In the genomic region with DNA sequence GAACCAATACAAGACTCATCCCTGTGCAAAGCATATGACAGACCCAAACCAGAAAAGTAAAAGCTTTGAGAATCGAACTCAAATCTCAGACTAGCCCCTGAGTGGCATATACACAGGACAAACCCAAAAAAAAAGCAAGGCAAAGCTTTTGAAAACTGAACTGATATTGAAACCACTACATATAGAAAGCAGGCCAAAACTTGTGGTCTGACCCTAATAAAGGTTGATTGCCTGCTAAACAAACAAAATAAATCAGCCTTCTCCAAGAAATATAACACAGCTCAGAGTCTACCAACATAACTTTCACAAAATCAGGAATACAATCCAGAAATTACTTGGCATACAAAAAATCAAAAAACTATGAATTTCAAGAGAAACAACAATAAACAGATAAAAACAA, we compare ENCODE assay signal across 14 cellular contexts. TPM values are rescaled to one million over a fixed set of nuclear protein-coding genes. Genes with fewer than 3 reads are reported as not detected.
DNase-seq lines count a peak whose midpoint lies in the region; ATAC-seq, FAIRE-seq and TF ChIP-seq lines count a peak whose summit lies in the region.
"Had no signal": no experiment of that assay in that cellular context is flagged by ENCODE, and none has a peak within 500 bp of the region (broad histone marks: within the 10 kb centered on the region; RNA-seq: fewer than 3 reads in every experiment).

No MANE protein-coding gene starts in this region.

- H3K4me1 Mint-ChIP-seq in T-helper 17 cell = peaks cover 50% of the 10 kb centered on the region

- peak overlapping the region; percentile 37 for H3K27ac Mint-ChIP-seq in T-helper 17 cell

- TF ChIP-seq CTCF in vagina (IDR thresholded peaks at IDR 0.05) = no peak

- H3K9me3 ChIP-seq in T-helper 17 cell (ENCODE audit: control insufficient read depth, low read length, poor library complexity, severe bottlenecking) = no peaks in the 10 kb centered on the region
- H3K9me3 ChIP-seq in vagina = no peaks in the 10 kb centered on the region
- H3K9me3 ChIP-seq: heart left ventricle had no signal

- no peak overlapping the region for H3K27ac ChIP-seq in vagina
- H3K27ac ChIP-seq: heart left ventricle had no signal

- H3K27me3 Mint-ChIP-seq in T-helper 17 cell = no peaks in the 10 kb centered on the region

- peak; percentile 58 for FAIRE-seq in GM12891 (lab: Jason Lieb, UNC)

- intact Hi-C loops in vagina (cut with DNase I) = no loop called here

- peaks cover 6% of the 10 kb centered on the region for H3K36me3 Mint-ChIP-seq in T-helper 17 cell (ENCODE audit: low read depth)

- H3K4me3 ChIP-seq in vagina = no peak overlapping the region
- H3K4me3 ChIP-seq: heart left ventricle had no signal

- H3K4me1 ChIP-seq in vagina = peaks cover 22% of the 10 kb centered on the region

- DNase-seq in GM12891 (ENCODE audit: insufficient read length, low spot score) (no peak), T-helper 17 cell (no peak), vagina (ENCODE audit: extremely low spot score in 2 of 2) (no peak), hypothalamus (lab: John Stamatoyannopoulos, UW) (no peak), T1000 (lab: John Stamatoyannopoulos, UW) (no peak), erythroblast (lab: John Stamatoyannopoulos, UW) (no peak)
- DNase-seq: activated CD4-positive, alpha-beta T cell treated with anti-CD3 and anti-CD28 coated beads for 4 hours; DMS 273 treated with DMSO at 0.1 percent for 48 hours; H7; heart left ventricle; NCI-H1930; stimulated activated CD8-positive, alpha-beta memory T cell treated with anti-CD3 and anti-CD28 coated beads, Interleukin-4, amount 100 ng/mL, for 48 hours had no signal

- no peaks in the 10 kb centered on the region for H3K27me3 ChIP-seq in vagina
- H3K27me3 ChIP-seq: heart left ventricle had no signal

- no peak overlapping the region for H3K4me3 Mint-ChIP-seq in T-helper 17 cell

- ATAC-seq in GM21360 (IDR thresholded peaks at IDR 0.05; ENCODE audit: unreplicated experiment) (peak; percentile 54), HG02973 (IDR thresholded peaks at IDR 0.05; ENCODE audit: unreplicated experiment) (peak; percentile 71), T-helper 17 cell (no peak)
- ATAC-seq: heart left ventricle had no signal

- no peaks in the 10 kb centered on the region for H3K36me3 ChIP-seq in vagina
- H3K36me3 ChIP-seq: heart left ventricle had no signal

- no peak for TF ChIP-seq POLR2A in GM12891 (IDR thresholded peaks at IDR 0.05; ENCODE audit: low read depth, low read length)
- TF ChIP-seq POLR2A in vagina (IDR thresholded peaks at IDR 0.05) = no peak
- TF ChIP-seq POLR2A in erythroblast (IDR thresholded peaks at IDR 0.05; ENCODE audit: low read length) = no peak

TF ChIP-seq in GM12891, 5 proteins besides CTCF, POLR2A, EP300 and RAD21:
- no peak for TF ChIP-seq SPI1 (IDR thresholded peaks at IDR 0.05; ENCODE audit: low read depth, low read length)
- TF ChIP-seq PAX5 (IDR thresholded peaks at IDR 0.05; ENCODE audit: insufficient read depth, low read length, severe bottlenecking) = no peak
- no peak for TF ChIP-seq TAF1 (IDR thresholded peaks at IDR 0.05; ENCODE audit: low read depth, low read length)
- TF ChIP-seq POU2F2 (IDR thresholded peaks at IDR 0.05; ENCODE audit: low read depth, low read length) = no peak
- no peak for TF ChIP-seq POLR2AphosphoS5 (IDR thresholded peaks at IDR 0.05; ENCODE audit: low read depth, low read length)

RNA-seq across cellular contexts. Expression of gene LRBA, which starts 40.3 kb away (rescaled TPM):
- 41.6 TPM for polyA plus RNA-seq in GM12891 (2012; ENCODE audit: low read depth, missing spikeins)
- total RNA-seq in T-helper 17 cell = 10 to 100 TPM; 76.3 to 86.9 TPM
- 68.0 TPM for total RNA-seq in vagina
